ENCODE assay signal across 8 cellular contexts in the genomic region with DNA sequence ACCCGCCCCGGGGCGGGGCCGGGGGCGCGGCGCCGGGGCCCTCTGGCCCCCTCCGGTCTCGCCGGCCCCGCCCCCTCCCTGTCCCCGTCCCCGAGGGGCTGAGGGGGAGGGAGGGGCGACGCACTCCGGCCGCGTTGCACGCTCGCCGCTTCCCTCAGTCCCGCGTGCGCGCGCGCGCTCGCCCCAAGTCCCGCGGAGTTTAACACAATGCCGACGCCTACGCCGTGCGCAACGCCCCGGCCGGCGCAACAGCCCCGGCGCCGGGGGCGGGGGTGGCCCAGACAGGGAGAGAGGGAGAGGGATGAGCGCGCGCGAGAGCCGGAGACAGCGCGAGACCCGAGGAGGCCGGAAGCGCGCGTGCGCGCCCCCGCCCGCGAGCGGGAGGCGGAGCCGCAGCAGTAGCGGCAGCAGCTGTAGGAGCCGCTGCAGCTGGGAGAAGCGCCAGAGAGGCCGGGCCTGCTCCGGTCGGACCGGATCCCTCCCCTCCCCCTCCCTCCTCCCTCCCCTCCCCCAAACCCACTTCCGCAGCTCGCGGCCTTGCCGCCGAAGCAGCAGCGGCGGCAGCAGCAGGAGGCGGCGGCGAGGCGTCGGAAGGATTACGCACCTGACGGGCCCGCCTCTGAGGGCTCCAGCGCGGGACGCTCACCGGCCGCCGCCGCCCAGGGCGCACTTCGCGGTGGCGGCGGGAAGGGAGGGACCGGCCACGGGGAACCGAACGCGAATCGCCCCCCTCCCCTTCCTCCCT. TPM values are rescaled to one million over a fixed set of nuclear protein-coding genes. Genes with fewer than 3 reads are reported as not detected.
DNase-seq lines count a peak whose midpoint lies in the region; ATAC-seq and TF ChIP-seq lines count a peak whose summit lies in the region.

No MANE protein-coding gene starts in this region.

- H3K9me3 ChIP-seq in SK-N-MC (ENCODE audit: low read depth, low read length) (no peaks in the 10 kb centered on the region), testis (no peaks in the 10 kb centered on the region)

- H3K27ac Mint-ChIP-seq in activated naive CD4-positive, alpha-beta T cell treated with anti-CD3 and anti-CD28 coated beads, Interleukin-2, amount 50 U/mL, for 72 hours = peak overlapping the region in 1 of 2 donors; percentile 93

- ATAC-seq in HG02588 (IDR thresholded peaks at IDR 0.05; ENCODE audit: unreplicated experiment) = peak; percentile 78
- peak; percentile 85 to 88 for ATAC-seq in activated naive CD4-positive, alpha-beta T cell treated with anti-CD3 and anti-CD28 coated beads, Interleukin-2, amount 50 U/mL, for 72 hours
- ATAC-seq in omental fat pad (ENCODE audit: low FRiP score) = peak; percentile 90

- peak overlapping the region; percentile 99 for H3K27ac ChIP-seq in SK-N-MC
- H3K27ac ChIP-seq in testis = peak overlapping the region; percentile 99 to 100

- TF ChIP-seq CTCF in GM06990 (IDR thresholded peaks at IDR 0.05; ENCODE audit: insufficient read depth, low read length, poor library complexity, severe bottlenecking) (no peak), omental fat pad (IDR thresholded peaks at IDR 0.05) (no peak), testis (IDR thresholded peaks at IDR 0.05) (no peak)

- peak overlapping the region; percentile 88 for H3K4me3 ChIP-seq in GM06990 (replicated peaks; ENCODE audit: low read depth, low read length)
- peak overlapping the region; percentile 98 for H3K4me3 ChIP-seq in SK-N-MC
- peak overlapping the region; percentile 99 to 100 for H3K4me3 ChIP-seq in testis

- no peaks in the 10 kb centered on the region; the same call in none of the 2 replicates for H3K36me3 ChIP-seq in GM06990 (ENCODE audit: control insufficient read depth, insufficient read depth, low read length)
- H3K36me3 ChIP-seq in SK-N-MC (ENCODE audit: insufficient read depth, low read length) = peaks cover 36% of the 10 kb centered on the region
- no peaks in the 10 kb centered on the region for H3K36me3 ChIP-seq in testis (ENCODE audit: low read depth, missing control alignments)

- no peaks in the 10 kb centered on the region for H3K9me3 Mint-ChIP-seq in activated naive CD4-positive, alpha-beta T cell treated with anti-CD3 and anti-CD28 coated beads, Interleukin-2, amount 50 U/mL, for 72 hours

- peak overlapping the region; percentile 99 for H3K9ac ChIP-seq in SK-N-MC (ENCODE audit: insufficient read length)

- H3K36me3 Mint-ChIP-seq in activated naive CD4-positive, alpha-beta T cell treated with anti-CD3 and anti-CD28 coated beads, Interleukin-2, amount 50 U/mL, for 72 hours = peaks cover 20 to 23% of the 10 kb centered on the region in 2 donors

- TF ChIP-seq POLR2A in testis (IDR thresholded peaks at IDR 0.05) = peak; percentile 35

- WGBS in testis, 2 donors = 1% methylated on average over 68 of the region's 105 CpGs; no CpG with 5 or more reads in 1 of the 2 donors

- peak; percentile 100 for DNase-seq in GM06990 (ENCODE audit: extremely low read depth, insufficient read length)
- DNase-seq in NCI-H1048 (lab: John Stamatoyannopoulos, UW) = peak; percentile 95
- DNase-seq in SK-N-MC (ENCODE audit: low read depth, low spot score) = peak; percentile 87
- DNase-seq in activated naive CD4-positive, alpha-beta T cell treated with anti-CD3 and anti-CD28 coated beads, Interleukin-2, amount 50 U/mL, for 72 hours (ENCODE audit: low spot score in 2 of 2) = peak; percentile 98 to 100
- peak; percentile 100 for DNase-seq in glomerular visceral epithelial cell (ENCODE audit: extremely low spot score)
- peak; percentile 76 for DNase-seq in omental fat pad (ENCODE audit: low spot score)
- DNase-seq in testis = peak; percentile 98

- intact Hi-C loops in testis (cut with DNase I; ENCODE audit: low total_unique reads) = no loop called here

- peaks cover 36% of the 10 kb centered on the region for H3K4me1 ChIP-seq in testis

- H3K27me3 ChIP-seq in GM06990 (replicated peaks; ENCODE audit: control insufficient read depth, insufficient read depth, low read length) = no peaks in the 10 kb centered on the region
- H3K27me3 ChIP-seq in testis = no peaks in the 10 kb centered on the region

RNA-seq across cellular contexts. Expression of a gene that starts 0.9 kb away (rescaled TPM):
- total RNA-seq in activated naive CD4-positive, alpha-beta T cell treated with anti-CD3 and anti-CD28 coated beads, Interleukin-2, amount 50 U/mL, for 72 hours = 10 to 100 TPM; 14.8 to 21.4 TPM
- total RNA-seq in omental fat pad = 10 to 100 TPM in 3 of 4 donors, 1 to 10 TPM in 1; 9.3 to 27.1 (median 16.6) TPM
- total RNA-seq in testis = 10 to 100 TPM; 14.7 TPM
- polyA plus RNA-seq in testis (ENCODE audit: insufficient read depth, low read depth, low replicate concordance) = 13.0 TPM

Comparison
In these comparisons a context has a peak if more than half of its experiments do, and no peak if none do; other contexts are left out.
1. Peak in every context shown above with its lines: DNase-seq, ATAC-seq, H3K4me3 ChIP-seq and H3K27ac ChIP-seq.